In genomic region chr11:9494316-9494715, GRCh38 we compare ENCODE assay signal across 34 cellular contexts. TPM values are rescaled to one million over a fixed set of nuclear protein-coding genes. Genes with fewer than 3 reads are reported as not detected.
DNase-seq lines count a peak whose midpoint lies in the region; ATAC-seq and TF ChIP-seq lines count a peak whose summit lies in the region.
"Had no signal": no experiment of that assay in that cellular context is flagged by ENCODE, and none has a peak within 500 bp of the region (broad histone marks: within the 10 kb centered on the region; RNA-seq: fewer than 3 reads in every experiment).

No MANE protein-coding gene starts in this region.

- H3K4me1 ChIP-seq in GM23338 (ENCODE audit: insufficient read depth): no peaks in the 10 kb centered on the region
- no peaks in the 10 kb centered on the region for H3K4me1 ChIP-seq in thyroid gland
- H3K4me1 ChIP-seq in heart left ventricle: no peaks in the 10 kb centered on the region
- H3K4me1 ChIP-seq: BE2C; BLaER1; BLaER1 treated with 17β-estradiol and CSF1 and Interleukin-3, amounts not matched to agents 10 nM and 100 nM had no signal

- TF ChIP-seq POLR2A in thyroid gland (IDR thresholded peaks at IDR 0.05): no peak
- no peak for TF ChIP-seq POLR2A in heart left ventricle (IDR thresholded peaks at IDR 0.05)

- CTCF ChIA-PET in activated CD8-positive, alpha-beta memory T cell treated with anti-CD3 and anti-CD28 coated beads, Interleukin-2, amount 10 ng/mL, durations not matched to agents 7 days and 5 days (lab: Charles Lee): interaction anchor here (0.6 kb wide), 1 partner anchor 12 kb away, joined by 4 read pairs; no protein-coding TSS in a partner anchor

- peak; percentile 3 for DNase-seq in NCI-H446 treated with DMSO at 0.1 percent for 48 hours (lab: John Stamatoyannopoulos, UW)
- no peak for DNase-seq in NCI-H446 (lab: John Stamatoyannopoulos, UW)
- no peak for DNase-seq in GM23338 (ENCODE audit: low spot score)
- no peak for DNase-seq in T-helper 17 cell
- DNase-seq in thyroid gland: peak; percentile 62 to 72
- no peak for DNase-seq in activated CD8-positive, alpha-beta memory T cell treated with anti-CD3 and anti-CD28 coated beads, Interleukin-2, amount 10 ng/mL, durations not matched to agents 7 days and 5 days
- no peak for DNase-seq in heart left ventricle
- DNase-seq in NCI-H2196 treated with DMSO at 0.1 percent for 48 hours (lab: John Stamatoyannopoulos, UW; ENCODE audit: unreplicated experiment): no peak
- DNase-seq: 8988T; ACHN; BE2C; C1 segment of cervical spinal cord; Caco-2; Calu3; CD4-positive, alpha-beta memory T cell; CD4-positive, alpha-beta T cell; CD4-positive, CD25-positive, alpha-beta regulatory T cell; CD8-positive, alpha-beta memory T cell; CD8-positive, alpha-beta T cell; COR-L47; DMS 273 treated with DMSO at 0.1 percent for 48 hours; DMS153; DMS53; DMS79; DMS79 treated with DMSO at 0.1 percent for 48 hours; DND-41; EL had no signal

- H3K36me3 ChIP-seq in GM23338 (ENCODE audit: insufficient read depth) (peaks cover 48% of the 10 kb centered on the region), thyroid gland (peaks cover 24 to 29% of the 10 kb centered on the region in 2 donors), heart left ventricle (peaks cover 2 to 100% (median 85%) of the 10 kb centered on the region in 9 donors)

- H3K4me3 Mint-ChIP-seq in GM23338: no peak overlapping the region
- no peak overlapping the region for H3K4me3 Mint-ChIP-seq in T-helper 17 cell
- H3K4me3 Mint-ChIP-seq in activated CD8-positive, alpha-beta memory T cell treated with anti-CD3 and anti-CD28 coated beads, Interleukin-2, amount 10 ng/mL, durations not matched to agents 7 days and 5 days: no peak overlapping the region
- H3K4me3 Mint-ChIP-seq: B cell; CD14-positive monocyte; CD4-positive, alpha-beta memory T cell; CD4-positive, alpha-beta T cell; CD4-positive, CD25-positive, alpha-beta regulatory T cell; CD8-positive, alpha-beta memory T cell; CD8-positive, alpha-beta T cell had no signal

- H3K27ac ChIP-seq in GM23338 (ENCODE audit: low read depth) (0 out of 2 replicates have a peak overlapping the region, but pooled peaks have one; percentile 50), thyroid gland (no peak overlapping the region), heart left ventricle (no peak overlapping the region)
- H3K27ac ChIP-seq: 22Rv1; A549; BLaER1; BLaER1 treated with 17β-estradiol and CSF1 and Interleukin-3, amounts not matched to agents 10 nM and 100 nM; C4-2B had no signal

- no peak overlapping the region for H3K4me2 ChIP-seq in GM23338
- H3K4me2 ChIP-seq: A549; BLaER1; BLaER1 treated with 17β-estradiol and CSF1 and Interleukin-3, amounts not matched to agents 10 nM and 100 nM had no signal

- H3K27me3 ChIP-seq in GM23338 (ENCODE audit: insufficient read depth): no peaks in the 10 kb centered on the region
- no peaks in the 10 kb centered on the region for H3K27me3 ChIP-seq in thyroid gland
- H3K27me3 ChIP-seq in heart left ventricle: no peaks in the 10 kb centered on the region
- H3K27me3 ChIP-seq: BE2C; BLaER1; BLaER1 treated with 17β-estradiol and CSF1 and Interleukin-3, amounts not matched to agents 10 nM and 100 nM had no signal

- intact Hi-C loops in thyroid gland (cut with DNase I) (loop anchor here (10.0 kb wide), 1 partner anchor 480 kb away; no protein-coding TSS in a partner anchor), heart left ventricle (cut with DNase I) (loop anchor here in 2 of 10 donors (10.0 kb wide), 3 partner anchors 60 to 340 kb away; no protein-coding TSS in a partner anchor)

- no peaks in the 10 kb centered on the region for H3K27me3 Mint-ChIP-seq in GM23338 (ENCODE audit: insufficient read depth, low read depth, poor library complexity)
- no peaks in the 10 kb centered on the region for H3K27me3 Mint-ChIP-seq in T-helper 17 cell
- H3K27me3 Mint-ChIP-seq in activated CD8-positive, alpha-beta memory T cell treated with anti-CD3 and anti-CD28 coated beads, Interleukin-2, amount 10 ng/mL, durations not matched to agents 7 days and 5 days: no peaks in the 10 kb centered on the region
- H3K27me3 Mint-ChIP-seq: B cell; CD4-positive, alpha-beta memory T cell; CD4-positive, alpha-beta T cell; CD4-positive, CD25-positive, alpha-beta regulatory T cell; CD8-positive, alpha-beta memory T cell had no signal

- H3K27ac Mint-ChIP-seq in GM23338: no peak overlapping the region
- peak overlapping the region; percentile 62 for H3K27ac Mint-ChIP-seq in T-helper 17 cell
- H3K27ac Mint-ChIP-seq in activated CD8-positive, alpha-beta memory T cell treated with anti-CD3 and anti-CD28 coated beads, Interleukin-2, amount 10 ng/mL, durations not matched to agents 7 days and 5 days: no peak overlapping the region
- H3K27ac Mint-ChIP-seq: B cell; CD14-positive monocyte; CD4-positive, alpha-beta T cell; CD8-positive, alpha-beta memory T cell; CD8-positive, alpha-beta T cell had no signal

- H3K36me3 Mint-ChIP-seq in GM23338 (ENCODE audit: low read depth): peaks cover 41% of the 10 kb centered on the region
- H3K36me3 Mint-ChIP-seq in T-helper 17 cell (ENCODE audit: low read depth): no peaks in the 10 kb centered on the region
- peaks cover 27% of the 10 kb centered on the region for H3K36me3 Mint-ChIP-seq in activated CD8-positive, alpha-beta memory T cell treated with anti-CD3 and anti-CD28 coated beads, Interleukin-2, amount 10 ng/mL, durations not matched to agents 7 days and 5 days

- H2AFZ ChIP-seq in GM23338: no peak overlapping the region

- WGBS in thyroid gland, 2 donors: 55 to 65% methylated on average over 3 of the region's 3 CpGs
- WGBS in heart left ventricle, 4 donors: 90 to 98% (median 96%) methylated on average over 3 of the region's 3 CpGs

- H3K4me3 ChIP-seq in GM23338 (no peak overlapping the region), thyroid gland (replicated peaks in 1 of 3) (no peak overlapping the region), heart left ventricle (no peak overlapping the region)
- H3K4me3 ChIP-seq: A549; BLaER1; BLaER1 treated with 17β-estradiol and CSF1 and Interleukin-3, amounts not matched to agents 10 nM and 100 nM had no signal

- no peaks in the 10 kb centered on the region for H3K9me2 ChIP-seq in GM23338 (ENCODE audit: insufficient read depth)

- ATAC-seq in GM23338 (no peak), T-helper 17 cell (no peak), heart left ventricle (no peak)
- no peak for ATAC-seq in activated CD8-positive, alpha-beta memory T cell treated with anti-CD3 and anti-CD28 coated beads, Interleukin-2, amount 10 ng/mL, durations not matched to agents 7 days and 5 days
- ATAC-seq: A549; CD8-positive, alpha-beta T cell had no signal

- no peaks in the 10 kb centered on the region for H3K79me2 ChIP-seq in GM23338 (replicated peaks; ENCODE audit: insufficient read depth)

- no peaks in the 10 kb centered on the region for H3K9me3 Mint-ChIP-seq in GM23338
- no peaks in the 10 kb centered on the region for H3K9me3 Mint-ChIP-seq in activated CD8-positive, alpha-beta memory T cell treated with anti-CD3 and anti-CD28 coated beads, Interleukin-2, amount 10 ng/mL, durations not matched to agents 7 days and 5 days (ENCODE audit: low read depth)
- H3K9me3 Mint-ChIP-seq: CD14-positive monocyte; CD4-positive, alpha-beta memory T cell; CD4-positive, alpha-beta T cell; CD4-positive, CD25-positive, alpha-beta regulatory T cell; CD8-positive, alpha-beta memory T cell; CD8-positive, alpha-beta T cell had no signal

- peaks cover 3% of the 10 kb centered on the region for H4K20me1 ChIP-seq in GM23338 (replicated peaks; ENCODE audit: insufficient read depth)
- H4K20me1 ChIP-seq: BLaER1; BLaER1 treated with 17β-estradiol and CSF1 and Interleukin-3, amounts not matched to agents 10 nM and 100 nM had no signal

- H3K4me1 Mint-ChIP-seq in GM23338 (no peaks in the 10 kb centered on the region), T-helper 17 cell (peaks cover 2% of the 10 kb centered on the region)
- peaks cover 2% of the 10 kb centered on the region for H3K4me1 Mint-ChIP-seq in activated CD8-positive, alpha-beta memory T cell treated with anti-CD3 and anti-CD28 coated beads, Interleukin-2, amount 10 ng/mL, durations not matched to agents 7 days and 5 days
- H3K4me1 Mint-ChIP-seq: B cell, CD14-positive monocyte had no signal

- 0 out of 2 replicates have a peak, but pooled peaks cover 8% of the 10 kb centered on the region for H3F3A ChIP-seq in GM23338 (replicated peaks; ENCODE audit: low read depth)

- TF ChIP-seq CTCF in GM23338 (conservative IDR thresholded peaks at IDR 0.05; ENCODE audit: low read depth in 2 of 2) (no peak), thyroid gland (IDR thresholded peaks at IDR 0.05) (no peak), heart left ventricle (IDR thresholded peaks at IDR 0.05) (no peak)

- H3K9me3 ChIP-seq in T-helper 17 cell (ENCODE audit: control insufficient read depth, low read length, poor library complexity, severe bottlenecking) (no peaks in the 10 kb centered on the region), thyroid gland (no peaks in the 10 kb centered on the region), heart left ventricle (no peaks in the 10 kb centered on the region)
- H3K9me3 ChIP-seq: A549; BE2C; BLaER1; BLaER1 treated with 17β-estradiol and CSF1 and Interleukin-3, amounts not matched to agents 10 nM and 100 nM; Caco-2 had no signal

TF ChIP-seq in GM23338, 12 proteins besides CTCF, POLR2A, EP300 and RAD21 (continues in another document):
- TF ChIP-seq JUNB (IDR thresholded peaks at IDR 0.05; ENCODE audit: unreplicated experiment) (no peak), ETS1 (IDR thresholded peaks at IDR 0.05) (no peak), EZH2 (IDR thresholded peaks at IDR 0.05; ENCODE audit: low read depth, unreplicated experiment) (no peak), ZNF331 (CRISPR knock-in tag; IDR thresholded peaks at IDR 0.05; ENCODE audit: low read depth) (no peak), ZNF114 (CRISPR knock-in tag; IDR thresholded peaks at IDR 0.05) (no peak), EZH2phosphoT487 (IDR thresholded peaks at IDR 0.05; ENCODE audit: unreplicated experiment) (no peak)

RNA-seq across cellular contexts. Expression of gene ZNF143, which starts 33.5 kb away (rescaled TPM):
- 43.3 and 44.2 TPM in 2 replicates for total RNA-seq in GM23338 (2014; rRNA removed; shearing (Covaris generic))
- polyA plus RNA-seq in GM23338 (2016; fragmentation: Nextera tagmentation; extraction: Ambion mirVana) (30.7 and 33.5 TPM in 2 replicates), heart left ventricle (10 to 100 TPM in 1 of 2 donors, 1 to 10 TPM in 1; 7.9 to 23.3 TPM)
- total RNA-seq in T-helper 17 cell (10 to 100 TPM; 27.0 to 35.5 TPM), thyroid gland (10 to 100 TPM; 16.3 to 26.1 (median 21.1) TPM), heart left ventricle (10 to 100 TPM; 16.8 to 32.3 (median 22.0) TPM)
- total RNA-seq in activated CD8-positive, alpha-beta memory T cell treated with anti-CD3 and anti-CD28 coated beads, Interleukin-2, amount 10 ng/mL, durations not matched to agents 7 days and 5 days: 10 to 100 TPM; 39.5 to 44.2 TPM

Comparison
In these comparisons a context has a peak if more than half of its experiments do, and no peak if none do; other contexts are left out.
1. DNase-seq: peak in NCI-H446 treated with DMSO at 0.1 percent for 48 hours (single experiment) and thyroid gland (2 of 2); none in NCI-H446 (0 of 2), GM23338 (single experiment), T-helper 17 cell (0 of 3), activated CD8-positive, alpha-beta memory T cell treated with anti-CD3 and anti-CD28 coated beads, Interleukin-2, amount 10 ng/mL, durations not matched to agents 7 days and 5 days (single experiment), heart left ventricle (0 of 5) and NCI-H2196 treated with DMSO at 0.1 percent for 48 hours (single experiment).